Comparison of ENCODE assay signal across 1 cellular context in the genomic region with DNA sequence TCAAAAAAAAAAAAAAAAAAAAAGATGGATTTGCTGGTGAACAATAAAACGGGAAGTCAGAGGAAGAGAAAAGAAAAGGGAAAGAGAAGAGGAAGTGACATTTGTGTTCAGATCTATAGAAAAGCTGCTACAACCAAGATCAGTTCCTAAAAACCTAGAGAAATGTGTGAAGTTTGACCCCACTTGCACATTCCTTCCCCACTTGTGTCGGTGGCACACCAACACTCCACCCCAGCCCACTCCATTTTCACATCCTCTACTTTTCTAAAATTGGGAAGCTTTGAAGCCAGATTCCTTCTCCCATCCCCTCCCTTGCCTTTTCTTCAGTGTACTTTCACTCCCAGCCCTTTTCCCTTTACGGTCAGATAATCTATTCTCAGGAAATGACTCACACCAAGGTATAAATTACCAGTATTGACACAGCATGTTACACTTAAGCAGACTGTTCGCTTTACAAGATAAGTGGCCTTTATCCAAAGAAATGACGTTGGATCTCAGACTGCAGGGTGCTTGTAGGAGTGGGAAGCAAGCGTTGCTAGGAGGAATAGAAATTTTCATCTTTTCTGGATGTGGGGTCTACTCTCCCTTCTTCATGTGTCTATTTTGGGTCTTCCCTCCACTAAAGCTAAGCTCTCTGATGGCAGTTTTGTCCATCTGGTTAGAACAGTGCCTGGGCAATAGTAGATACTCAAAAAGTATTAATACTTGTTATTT.
TF ChIP-seq lines count a peak whose summit lies in the region.

No MANE protein-coding gene starts in this region.

TF ChIP-seq in HepG2, 621 proteins besides CTCF, POLR2A, EP300 and RAD21 (continued from another document and continues in another):
- TF ChIP-seq, protein P1, sequence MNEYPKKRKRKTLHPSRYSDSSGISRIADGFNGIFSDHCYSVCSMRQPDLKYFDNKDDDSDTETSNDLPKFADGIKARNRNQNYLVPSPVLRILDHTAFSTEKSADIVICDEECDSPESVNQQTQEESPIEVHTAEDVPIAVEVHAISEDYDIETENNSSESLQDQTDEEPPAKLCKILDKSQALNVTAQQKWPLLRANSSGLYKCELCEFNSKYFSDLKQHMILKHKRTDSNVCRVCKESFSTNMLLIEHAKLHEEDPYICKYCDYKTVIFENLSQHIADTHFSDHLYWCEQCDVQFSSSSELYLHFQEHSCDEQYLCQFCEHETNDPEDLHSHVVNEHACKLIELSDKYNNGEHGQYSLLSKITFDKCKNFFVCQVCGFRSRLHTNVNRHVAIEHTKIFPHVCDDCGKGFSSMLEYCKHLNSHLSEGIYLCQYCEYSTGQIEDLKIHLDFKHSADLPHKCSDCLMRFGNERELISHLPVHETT (CRISPR knock-in tag; conservative IDR thresholded peaks at IDR 0.05), result no peak
- TF ChIP-seq U2AF2 (IDR thresholded peaks at IDR 0.05; ENCODE audit: low read depth, low read length) (no peak), CBX2 (IDR thresholded peaks at IDR 0.05; ENCODE audit: low read depth, low read length) (no peak), CBX2 (CRISPR knock-in tag; IDR thresholded peaks at IDR 0.05; ENCODE audit: low read depth) (no peak), ZNF576 (CRISPR knock-in tag; IDR thresholded peaks at IDR 0.05) (no peak), RBM39 (IDR thresholded peaks at IDR 0.05; ENCODE audit: low read depth, low read length, poor library complexity, severe bottlenecking) (no peak), ZNF3 (CRISPR knock-in tag; IDR thresholded peaks at IDR 0.05) (no peak), CAMTA2 (CRISPR knock-in tag; IDR thresholded peaks at IDR 0.05; ENCODE audit: borderline replicate concordance) (no peak), GABPA (IDR thresholded peaks at IDR 0.05; ENCODE audit: low read depth, low read length) (no peak), GABPA (CRISPR knock-in tag; IDR thresholded peaks at IDR 0.05; ENCODE audit: low read depth) (0 out of 2 replicates have a peak, but pooled peaks have one; percentile 46), TCF7L2 (IDR thresholded peaks at IDR 0.05; ENCODE audit: low read depth, low read length) (no peak), BRD4 (CRISPR knock-in tag; IDR thresholded peaks at IDR 0.05) (no peak), DMTF1 (CRISPR knock-in tag; IDR thresholded peaks at IDR 0.05) (no peak), ZNF800 (CRISPR knock-in tag; IDR thresholded peaks at IDR 0.05) (no peak), MLLT10 (CRISPR knock-in tag; IDR thresholded peaks at IDR 0.05) (no peak), RBFOX2 (IDR thresholded peaks at IDR 0.05; ENCODE audit: low read depth, low read length) (no peak; the same call in 1 of the 2 replicates), KLF12 (CRISPR knock-in tag; IDR thresholded peaks at IDR 0.05; ENCODE audit: borderline replicate concordance) (no peak), ZNF207 (IDR thresholded peaks at IDR 0.05; ENCODE audit: borderline replicate concordance) (no peak), JUND (CRISPR knock-in tag; IDR thresholded peaks at IDR 0.05) (peak; percentile 97), SKI (IDR thresholded peaks at IDR 0.05; ENCODE audit: partially characterized antibody) (peak; percentile 13), ELF4 (CRISPR knock-in tag; IDR thresholded peaks at IDR 0.05; ENCODE audit: borderline replicate concordance) (no peak), KLF16 (CRISPR knock-in tag; IDR thresholded peaks at IDR 0.05) (peak in 1 of 2 experiments; percentile 57; a peak in 1 of 4 replicates), ATM (IDR thresholded peaks at IDR 0.05; ENCODE audit: borderline replicate concordance) (no peak), ZNF24 (IDR thresholded peaks at IDR 0.05) (no peak), ZNF563 (CRISPR knock-in tag; IDR thresholded peaks at IDR 0.05) (no peak), SATB2 (CRISPR knock-in tag; IDR thresholded peaks at IDR 0.05) (no peak), CCAR2 (optimal IDR thresholded peaks at IDR 0.05; ENCODE audit: low read depth, low read length) (no peak), KLF11 (CRISPR knock-in tag; IDR thresholded peaks at IDR 0.05) (no peak), ZFP90 (CRISPR knock-in tag; IDR thresholded peaks at IDR 0.05; ENCODE audit: borderline replicate concordance) (no peak; the same call in 1 of the 2 replicates), E2F2 (CRISPR knock-in tag; IDR thresholded peaks at IDR 0.05; ENCODE audit: borderline replicate concordance) (no peak), SOX5 (CRISPR knock-in tag; IDR thresholded peaks at IDR 0.05; ENCODE audit: borderline replicate concordance) (peak; percentile 77; the same call in 1 of the 2 replicates), ZBTB38 (CRISPR knock-in tag; IDR thresholded peaks at IDR 0.05) (0 out of 2 replicates have a peak, but pooled peaks have one; percentile 9), SNRNP70 (IDR thresholded peaks at IDR 0.05; ENCODE audit: low read depth, low read length) (no peak), NFKBIZ (CRISPR knock-in tag; IDR thresholded peaks at IDR 0.05) (0 out of 2 replicates have a peak, but pooled peaks have one; percentile 62), ZNF703 (CRISPR knock-in tag; IDR thresholded peaks at IDR 0.05; ENCODE audit: borderline replicate concordance) (no peak), MAF1 (CRISPR knock-in tag; IDR thresholded peaks at IDR 0.05; ENCODE audit: borderline replicate concordance) (no peak)
- TF ChIP-seq, protein P2, sequence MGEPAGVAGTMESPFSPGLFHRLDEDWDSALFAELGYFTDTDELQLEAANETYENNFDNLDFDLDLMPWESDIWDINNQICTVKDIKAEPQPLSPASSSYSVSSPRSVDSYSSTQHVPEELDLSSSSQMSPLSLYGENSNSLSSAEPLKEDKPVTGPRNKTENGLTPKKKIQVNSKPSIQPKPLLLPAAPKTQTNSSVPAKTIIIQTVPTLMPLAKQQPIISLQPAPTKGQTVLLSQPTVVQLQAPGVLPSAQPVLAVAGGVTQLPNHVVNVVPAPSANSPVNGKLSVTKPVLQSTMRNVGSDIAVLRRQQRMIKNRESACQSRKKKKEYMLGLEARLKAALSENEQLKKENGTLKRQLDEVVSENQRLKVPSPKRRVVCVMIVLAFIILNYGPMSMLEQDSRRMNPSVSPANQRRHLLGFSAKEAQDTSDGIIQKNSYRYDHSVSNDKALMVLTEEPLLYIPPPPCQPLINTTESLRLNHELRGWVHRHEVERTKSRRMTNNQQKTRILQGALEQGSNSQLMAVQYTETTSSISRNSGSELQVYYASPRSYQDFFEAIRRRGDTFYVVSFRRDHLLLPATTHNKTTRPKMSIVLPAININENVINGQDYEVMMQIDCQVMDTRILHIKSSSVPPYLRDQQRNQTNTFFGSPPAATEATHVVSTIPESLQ (CRISPR knock-in tag; conservative IDR thresholded peaks at IDR 0.05), result no peak
- TF ChIP-seq, protein P3, sequence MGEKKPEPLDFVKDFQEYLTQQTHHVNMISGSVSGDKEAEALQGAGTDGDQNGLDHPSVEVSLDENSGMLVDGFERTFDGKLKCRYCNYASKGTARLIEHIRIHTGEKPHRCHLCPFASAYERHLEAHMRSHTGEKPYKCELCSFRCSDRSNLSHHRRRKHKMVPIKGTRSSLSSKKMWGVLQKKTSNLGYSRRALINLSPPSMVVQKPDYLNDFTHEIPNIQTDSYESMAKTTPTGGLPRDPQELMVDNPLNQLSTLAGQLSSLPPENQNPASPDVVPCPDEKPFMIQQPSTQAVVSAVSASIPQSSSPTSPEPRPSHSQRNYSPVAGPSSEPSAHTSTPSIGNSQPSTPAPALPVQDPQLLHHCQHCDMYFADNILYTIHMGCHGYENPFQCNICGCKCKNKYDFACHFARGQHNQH (CRISPR knock-in tag; IDR thresholded peaks at IDR 0.05), result peak; percentile 91
- TF ChIP-seq, protein P4, sequence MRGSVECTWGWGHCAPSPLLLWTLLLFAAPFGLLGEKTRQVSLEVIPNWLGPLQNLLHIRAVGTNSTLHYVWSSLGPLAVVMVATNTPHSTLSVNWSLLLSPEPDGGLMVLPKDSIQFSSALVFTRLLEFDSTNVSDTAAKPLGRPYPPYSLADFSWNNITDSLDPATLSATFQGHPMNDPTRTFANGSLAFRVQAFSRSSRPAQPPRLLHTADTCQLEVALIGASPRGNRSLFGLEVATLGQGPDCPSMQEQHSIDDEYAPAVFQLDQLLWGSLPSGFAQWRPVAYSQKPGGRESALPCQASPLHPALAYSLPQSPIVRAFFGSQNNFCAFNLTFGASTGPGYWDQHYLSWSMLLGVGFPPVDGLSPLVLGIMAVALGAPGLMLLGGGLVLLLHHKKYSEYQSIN (CRISPR knock-in tag; IDR thresholded peaks at IDR 0.05; ENCODE audit: borderline replicate concordance), result no peak
- TF ChIP-seq, protein P5, sequence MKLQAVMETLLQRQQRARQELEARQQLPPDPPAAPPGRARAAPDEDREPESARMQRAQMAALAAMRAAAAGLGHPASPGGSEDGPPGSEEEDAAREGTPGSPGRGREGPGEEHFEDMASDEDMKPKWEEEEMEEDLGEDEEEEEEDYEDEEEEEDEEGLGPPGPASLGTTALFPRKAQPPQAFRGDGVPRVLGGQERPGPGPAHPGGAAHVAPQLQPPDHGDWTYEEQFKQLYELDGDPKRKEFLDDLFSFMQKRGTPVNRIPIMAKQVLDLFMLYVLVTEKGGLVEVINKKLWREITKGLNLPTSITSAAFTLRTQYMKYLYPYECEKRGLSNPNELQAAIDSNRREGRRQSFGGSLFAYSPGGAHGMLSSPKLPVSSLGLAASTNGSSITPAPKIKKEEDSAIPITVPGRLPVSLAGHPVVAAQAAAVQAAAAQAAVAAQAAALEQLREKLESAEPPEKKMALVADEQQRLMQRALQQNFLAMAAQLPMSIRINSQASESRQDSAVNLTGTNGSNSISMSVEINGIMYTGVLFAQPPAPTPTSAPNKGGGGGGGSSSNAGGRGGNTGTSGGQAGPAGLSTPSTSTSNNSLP (IDR thresholded peaks at IDR 0.05; ENCODE audit: low read depth, low read length), result no peak; the same call in 1 of the 2 replicates
- TF ChIP-seq, protein P6, sequence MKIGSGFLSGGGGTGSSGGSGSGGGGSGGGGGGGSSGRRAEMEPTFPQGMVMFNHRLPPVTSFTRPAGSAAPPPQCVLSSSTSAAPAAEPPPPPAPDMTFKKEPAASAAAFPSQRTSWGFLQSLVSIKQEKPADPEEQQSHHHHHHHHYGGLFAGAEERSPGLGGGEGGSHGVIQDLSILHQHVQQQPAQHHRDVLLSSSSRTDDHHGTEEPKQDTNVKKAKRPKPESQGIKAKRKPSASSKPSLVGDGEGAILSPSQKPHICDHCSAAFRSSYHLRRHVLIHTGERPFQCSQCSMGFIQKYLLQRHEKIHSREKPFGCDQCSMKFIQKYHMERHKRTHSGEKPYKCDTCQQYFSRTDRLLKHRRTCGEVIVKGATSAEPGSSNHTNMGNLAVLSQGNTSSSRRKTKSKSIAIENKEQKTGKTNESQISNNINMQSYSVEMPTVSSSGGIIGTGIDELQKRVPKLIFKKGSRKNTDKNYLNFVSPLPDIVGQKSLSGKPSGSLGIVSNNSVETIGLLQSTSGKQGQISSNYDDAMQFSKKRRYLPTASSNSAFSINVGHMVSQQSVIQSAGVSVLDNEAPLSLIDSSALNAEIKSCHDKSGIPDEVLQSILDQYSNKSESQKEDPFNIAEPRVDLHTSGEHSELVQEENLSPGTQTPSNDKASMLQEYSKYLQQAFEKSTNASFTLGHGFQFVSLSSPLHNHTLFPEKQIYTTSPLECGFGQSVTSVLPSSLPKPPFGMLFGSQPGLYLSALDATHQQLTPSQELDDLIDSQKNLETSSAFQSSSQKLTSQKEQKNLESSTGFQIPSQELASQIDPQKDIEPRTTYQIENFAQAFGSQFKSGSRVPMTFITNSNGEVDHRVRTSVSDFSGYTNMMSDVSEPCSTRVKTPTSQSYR (CRISPR knock-in tag; IDR thresholded peaks at IDR 0.05; ENCODE audit: borderline replicate concordance), result peak; percentile 18; the same call in 1 of the 2 replicates
- TF ChIP-seq, protein P7, sequence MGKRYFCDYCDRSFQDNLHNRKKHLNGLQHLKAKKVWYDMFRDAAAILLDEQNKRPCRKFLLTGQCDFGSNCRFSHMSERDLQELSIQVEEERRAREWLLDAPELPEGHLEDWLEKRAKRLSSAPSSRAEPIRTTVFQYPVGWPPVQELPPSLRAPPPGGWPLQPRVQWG (CRISPR knock-in tag; IDR thresholded peaks at IDR 0.05; ENCODE audit: borderline replicate concordance, low read depth), result no peak
